Comparison of ENCODE assay signal across 2 cellular contexts in the genomic region with DNA sequence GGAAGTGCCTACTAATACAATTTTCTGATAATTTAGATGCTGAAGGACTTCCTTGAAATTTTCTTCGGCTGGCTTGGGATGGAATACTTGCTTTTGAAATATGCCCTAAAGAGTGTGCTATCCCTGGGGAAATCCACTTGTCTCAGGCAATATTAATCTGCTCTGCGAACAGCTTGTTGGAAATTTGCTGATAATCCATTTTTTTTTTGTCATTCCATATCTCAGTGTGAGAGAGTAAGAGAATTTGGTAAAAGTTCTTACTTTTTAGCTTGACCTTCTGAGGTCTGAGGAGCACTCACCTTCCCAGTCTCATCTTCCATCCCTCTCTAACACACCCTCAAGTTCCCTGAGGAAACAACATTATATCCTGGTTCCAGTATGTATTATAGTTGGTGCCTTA.
TF ChIP-seq lines count a peak whose summit lies in the region.

No MANE protein-coding gene starts in this region.

TF ChIP-seq in HepG2, 621 proteins besides CTCF, POLR2A, EP300 and RAD21:
- TF ChIP-seq, protein P1, sequence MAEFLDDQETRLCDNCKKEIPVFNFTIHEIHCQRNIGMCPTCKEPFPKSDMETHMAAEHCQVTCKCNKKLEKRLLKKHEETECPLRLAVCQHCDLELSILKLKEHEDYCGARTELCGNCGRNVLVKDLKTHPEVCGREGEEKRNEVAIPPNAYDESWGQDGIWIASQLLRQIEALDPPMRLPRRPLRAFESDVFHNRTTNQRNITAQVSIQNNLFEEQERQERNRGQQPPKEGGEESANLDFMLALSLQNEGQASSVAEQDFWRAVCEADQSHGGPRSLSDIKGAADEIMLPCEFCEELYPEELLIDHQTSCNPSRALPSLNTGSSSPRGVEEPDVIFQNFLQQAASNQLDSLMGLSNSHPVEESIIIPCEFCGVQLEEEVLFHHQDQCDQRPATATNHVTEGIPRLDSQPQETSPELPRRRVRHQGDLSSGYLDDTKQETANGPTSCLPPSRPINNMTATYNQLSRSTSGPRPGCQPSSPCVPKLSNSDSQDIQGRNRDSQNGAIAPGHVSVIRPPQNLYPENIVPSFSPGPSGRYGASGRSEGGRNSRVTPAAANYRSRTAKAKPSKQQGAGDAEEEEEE (CRISPR knock-in tag; IDR thresholded peaks at IDR 0.05; ENCODE audit: borderline replicate concordance), result no peak
- TF ChIP-seq MAFF (IDR thresholded peaks at IDR 0.05; ENCODE audit: low read depth, low read length), result 0 out of 2 replicates have a peak, but pooled peaks have one; percentile 37
- TF ChIP-seq TBX2 (CRISPR knock-in tag; IDR thresholded peaks at IDR 0.05; ENCODE audit: borderline replicate concordance), result no peak
- peak; percentile 32 to 41; a peak in 3 of 4 replicates for TF ChIP-seq MAFK (conservative IDR thresholded peaks at IDR 0.05 in 1 of 2, IDR thresholded peaks at IDR 0.05 in 1 of 2; ENCODE audit: low read length in 2 of 2)
TF ChIP-seq in HepG2: peak in this region for 2.

TF ChIP-seq in K562, 482 proteins besides CTCF, POLR2A, EP300 and RAD21:
- TF ChIP-seq MAFG (tag; conservative IDR thresholded peaks at IDR 0.05) (peak; percentile 44; the same call in 1 of the 2 replicates), C11orf30 (IDR thresholded peaks at IDR 0.05; ENCODE audit: low read depth) (peak; percentile 78), ZNF316 (IDR thresholded peaks at IDR 0.05) (peak; percentile 83)
- TF ChIP-seq, protein P2, sequence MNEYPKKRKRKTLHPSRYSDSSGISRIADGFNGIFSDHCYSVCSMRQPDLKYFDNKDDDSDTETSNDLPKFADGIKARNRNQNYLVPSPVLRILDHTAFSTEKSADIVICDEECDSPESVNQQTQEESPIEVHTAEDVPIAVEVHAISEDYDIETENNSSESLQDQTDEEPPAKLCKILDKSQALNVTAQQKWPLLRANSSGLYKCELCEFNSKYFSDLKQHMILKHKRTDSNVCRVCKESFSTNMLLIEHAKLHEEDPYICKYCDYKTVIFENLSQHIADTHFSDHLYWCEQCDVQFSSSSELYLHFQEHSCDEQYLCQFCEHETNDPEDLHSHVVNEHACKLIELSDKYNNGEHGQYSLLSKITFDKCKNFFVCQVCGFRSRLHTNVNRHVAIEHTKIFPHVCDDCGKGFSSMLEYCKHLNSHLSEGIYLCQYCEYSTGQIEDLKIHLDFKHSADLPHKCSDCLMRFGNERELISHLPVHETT (CRISPR knock-in tag; conservative IDR thresholded peaks at IDR 0.05 in 1 of 2, IDR thresholded peaks at IDR 0.05 in 1 of 2), result no peak
TF ChIP-seq in K562: peak in this region for 3.
